In genomic region chr13:94192576-94192975, GRCh38 we compare ENCODE assay signal across 7 cellular contexts.
DNase-seq lines count a peak whose midpoint lies in the region; ATAC-seq and TF ChIP-seq lines count a peak whose summit lies in the region.

No MANE protein-coding gene starts in this region.

- TF ChIP-seq CTCF in RWPE2 (IDR thresholded peaks at IDR 0.05; ENCODE audit: poor library complexity, severe bottlenecking): peak; percentile 38

- H3K27me3 ChIP-seq in RWPE2 (ENCODE audit: insufficient read depth, poor library complexity, severe bottlenecking) (no peaks in the 10 kb centered on the region), iPS DF 6.9 (ENCODE audit: control insufficient read depth, insufficient read depth, low read length) (no peaks in the 10 kb centered on the region)

- H3K36me3 ChIP-seq in RWPE2 (ENCODE audit: low read depth) (no peaks in the 10 kb centered on the region), iPS DF 6.9 (ENCODE audit: control insufficient read depth, insufficient read depth, low read length) (no peaks in the 10 kb centered on the region)

- H3K4me1 ChIP-seq in RWPE2 (ENCODE audit: insufficient read depth, poor library complexity, severe bottlenecking) (peaks cover 4% of the 10 kb centered on the region), iPS DF 6.9 (ENCODE audit: control insufficient read depth, insufficient read depth, low read length) (no peaks in the 10 kb centered on the region; the same call in 1 of the 2 replicates)

- DNase-seq in ELR (ENCODE audit: low read depth) (peak; percentile 35), HCEC 1CT (peak; percentile 45), RWPE2 (ENCODE audit: low spot score) (no peak), iPS DF 6.9 (ENCODE audit: low read depth, low spot score) (peak; percentile 52), epidermal melanocyte (ENCODE audit: insufficient read length, low spot score) (no peak)

- no CpG with 5 or more reads among the region's 1 CpG for WGBS in iPS DF 6.9 (ENCODE audit: insufficient coverage, insufficient read length)

- H3K27ac ChIP-seq in RWPE2 (ENCODE audit: poor library complexity, severe bottlenecking) (no peak overlapping the region), iPS DF 6.9 (ENCODE audit: low read length) (no peak overlapping the region)

- ATAC-seq in RWPE2 (ENCODE audit: low read depth): no peak
- no peak for ATAC-seq in HG02642 (IDR thresholded peaks at IDR 0.05; ENCODE audit: poor library complexity, unreplicated experiment)
- ATAC-seq in HG03571 (IDR thresholded peaks at IDR 0.05; ENCODE audit: unreplicated experiment): no peak

- H3K9me3 ChIP-seq in RWPE2 (ENCODE audit: severe bottlenecking): no peaks in the 10 kb centered on the region
- no peaks in the 10 kb centered on the region for H3K9me3 ChIP-seq in iPS DF 6.9 (ENCODE audit: control insufficient read depth, insufficient read depth, low read length)

- H3K4me3 ChIP-seq in RWPE2 (ENCODE audit: severe bottlenecking): no peak overlapping the region
- H3K4me3 ChIP-seq in iPS DF 6.9 (ENCODE audit: low read length): no peak overlapping the region

Comparison
In these comparisons a context has a peak if more than half of its experiments do, and no peak if none do; other contexts are left out.
1. DNase-seq: peak in ELR (single experiment), HCEC 1CT (single experiment) and iPS DF 6.9 (single experiment); none in RWPE2 (single experiment) and epidermal melanocyte (single experiment).